In genomic region chr10:102504179-102504975, GRCh38 we compare ENCODE assay signal across 8 cellular contexts. TPM values are rescaled to one million over a fixed set of nuclear protein-coding genes. Genes with fewer than 3 reads are reported as not detected.
DNase-seq lines count a peak whose midpoint lies in the region; ATAC-seq and TF ChIP-seq lines count a peak whose summit lies in the region.

No MANE protein-coding gene starts in this region.

- no peaks in the 10 kb centered on the region for H3K9me3 Mint-ChIP-seq in activated naive CD4-positive, alpha-beta T cell treated with anti-CD3 and anti-CD28 coated beads, Interleukin-2, amount 50 U/mL, for 72 hours

- peak overlapping the region; percentile 98 for H3K4me3 ChIP-seq in OCI-LY3 (ENCODE audit: low read length)
- peak overlapping the region; percentile 99 for H3K4me3 ChIP-seq in right atrium auricular region

- peak overlapping the region; percentile 78 to 88 for H3K27ac Mint-ChIP-seq in activated naive CD4-positive, alpha-beta T cell treated with anti-CD3 and anti-CD28 coated beads, Interleukin-2, amount 50 U/mL, for 72 hours

- H3K9ac ChIP-seq in OCI-LY3 (ENCODE audit: low read length) = peak overlapping the region; percentile 90

- ATAC-seq in activated naive CD4-positive, alpha-beta T cell treated with anti-CD3 and anti-CD28 coated beads, Interleukin-2, amount 50 U/mL, for 72 hours = no peak
- ATAC-seq in HG03469 (IDR thresholded peaks at IDR 0.05; ENCODE audit: unreplicated experiment) (no peak), GM18505 (IDR thresholded peaks at IDR 0.05; ENCODE audit: unreplicated experiment) (no peak)

- peaks cover 36% of the 10 kb centered on the region for H3K79me2 ChIP-seq in OCI-LY3 (ENCODE audit: low read length)

- peak; percentile 25 for DNase-seq in G401 (ENCODE audit: low spot score)
- peak; percentile 50 to 54 for DNase-seq in activated naive CD4-positive, alpha-beta T cell treated with anti-CD3 and anti-CD28 coated beads, Interleukin-2, amount 50 U/mL, for 72 hours (ENCODE audit: low spot score in 2 of 2)
- no peak for DNase-seq in right atrium auricular region (ENCODE audit: low spot score)
- DNase-seq in retina = peak; percentile 74
- no peak for DNase-seq in NCI-H345 (lab: John Stamatoyannopoulos, UW)

- peak overlapping the region; percentile 58; the same call in 1 of the 2 replicates for H2AFZ ChIP-seq in OCI-LY3 (ENCODE audit: low read depth, low read length)

- H3K27ac ChIP-seq in OCI-LY3 (ENCODE audit: low read length) (no peak overlapping the region), right atrium auricular region (peak overlapping the region; percentile 84 to 94)

- no peaks in the 10 kb centered on the region for H3K9me3 ChIP-seq in OCI-LY3 (ENCODE audit: insufficient read depth, low read length)
- no peaks in the 10 kb centered on the region for H3K9me3 ChIP-seq in right atrium auricular region

- in situ Hi-C loops in G401 (cut with HindIII; ENCODE audit: low sequenced_read_pairs) = loop anchor here (10.0 kb wide), 1 partner anchor 100 kb away; no protein-coding TSS in a partner anchor

- TF ChIP-seq CTCF in OCI-LY3 (IDR thresholded peaks at IDR 0.05; ENCODE audit: low read depth, low read length) (no peak), right atrium auricular region (IDR thresholded peaks at IDR 0.05) (no peak)

- H3K36me3 ChIP-seq in OCI-LY3 (replicated peaks; ENCODE audit: low read depth, low read length) (peaks cover 2% of the 10 kb centered on the region), right atrium auricular region (peaks cover 4% of the 10 kb centered on the region)

- peaks cover 11% of the 10 kb centered on the region for H4K20me1 ChIP-seq in OCI-LY3 (ENCODE audit: insufficient read depth, low read length)

- H3K4me1 ChIP-seq in OCI-LY3 (ENCODE audit: low read length) = peaks cover 8% of the 10 kb centered on the region
- H3K4me1 ChIP-seq in right atrium auricular region = peaks cover 0 to 58% of the 10 kb centered on the region in 2 donors

- H3K4me2 ChIP-seq in OCI-LY3 (ENCODE audit: low read length) = peak overlapping the region; percentile 71

- no peak for TF ChIP-seq POLR2A in GM18505 (IDR thresholded peaks at IDR 0.05; ENCODE audit: borderline replicate concordance, extremely low read depth, insufficient read depth, insufficient read length)

- H3K27me3 ChIP-seq in OCI-LY3 (ENCODE audit: low read depth, low read length) (no peaks in the 10 kb centered on the region), right atrium auricular region (no peaks in the 10 kb centered on the region)

- H3K36me3 Mint-ChIP-seq in activated naive CD4-positive, alpha-beta T cell treated with anti-CD3 and anti-CD28 coated beads, Interleukin-2, amount 50 U/mL, for 72 hours = no peaks in the 10 kb centered on the region

RNA-seq across cellular contexts. Expression of gene SUFU, which starts 0.6 kb away (rescaled TPM):
- 1.7 and 2.4 TPM in 2 replicates for total RNA-seq in G401 (2014; rRNA removed; shearing (Covaris generic))
- 1 to 10 TPM; 9.1 to 9.9 TPM for total RNA-seq in activated naive CD4-positive, alpha-beta T cell treated with anti-CD3 and anti-CD28 coated beads, Interleukin-2, amount 50 U/mL, for 72 hours
- total RNA-seq in right atrium auricular region = 1 to 10 TPM; 4.9 to 6.4 TPM

RNA-seq across cellular contexts. Expression of gene ACTR1A, which starts 1.9 kb away (rescaled TPM):
- 116 and 185 TPM in 2 replicates for total RNA-seq in G401 (2014; rRNA removed; shearing (Covaris generic))
- total RNA-seq in activated naive CD4-positive, alpha-beta T cell treated with anti-CD3 and anti-CD28 coated beads, Interleukin-2, amount 50 U/mL, for 72 hours = 10 to 100 TPM; 48.9 to 97.4 TPM
- 100 to 1,000 TPM; 107 to 124 TPM for total RNA-seq in right atrium auricular region

RNA-seq across cellular contexts. Expression of gene C10orf95, which starts 53.0 kb away (rescaled TPM):
- total RNA-seq in G401 (2014; rRNA removed; shearing (Covaris generic)) = 1.8 TPM in 1 of 2 replicates, not detected in the other
- total RNA-seq in activated naive CD4-positive, alpha-beta T cell treated with anti-CD3 and anti-CD28 coated beads, Interleukin-2, amount 50 U/mL, for 72 hours = under 1 TPM in 1 of 2 donors, not detected in 1; 0.30 TPM
- not detected for total RNA-seq in right atrium auricular region

Comparison
In these comparisons a context has a peak if more than half of its experiments do, and no peak if none do; other contexts are left out.
1. DNase-seq: peak in G401 (single experiment), activated naive CD4-positive, alpha-beta T cell treated with anti-CD3 and anti-CD28 coated beads, Interleukin-2, amount 50 U/mL, for 72 hours (2 of 2) and retina (single experiment); none in right atrium auricular region (single experiment) and NCI-H345 (single experiment).